ENCODE assay signal across 8 cellular contexts in the genomic region with DNA sequence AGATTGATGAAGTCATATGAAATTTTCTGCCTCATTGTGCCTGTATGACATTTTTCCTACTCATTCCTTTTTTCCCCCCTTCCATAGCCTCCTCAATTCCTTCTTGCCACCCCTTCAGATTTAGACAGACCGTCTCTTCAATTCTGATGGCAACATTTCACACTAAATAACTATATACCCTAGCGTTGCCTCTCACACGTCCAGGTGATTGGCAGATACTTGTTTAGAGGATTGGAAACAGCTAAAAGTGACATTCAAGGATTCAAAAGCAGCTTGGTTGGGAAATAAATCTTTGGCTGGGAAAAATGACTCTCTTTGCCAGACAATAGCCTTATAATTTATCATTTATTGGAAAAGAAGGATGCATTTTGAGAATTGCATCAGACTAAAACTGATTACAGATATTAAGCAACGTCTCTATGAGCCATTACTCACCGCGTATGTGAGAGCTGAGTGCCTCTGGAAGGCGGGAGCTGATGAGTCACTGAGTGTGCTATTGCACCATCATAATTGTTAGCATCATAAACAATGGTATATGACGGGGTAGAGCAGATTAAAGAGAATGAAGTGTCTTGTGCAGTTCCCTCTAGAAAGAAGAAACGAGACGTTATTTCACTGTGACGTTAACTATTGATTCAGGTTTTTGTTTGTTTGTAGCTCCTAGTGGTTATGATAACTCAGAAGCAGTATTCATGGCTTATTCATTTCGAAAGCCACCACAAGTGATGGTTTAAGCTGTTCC.
DNase-seq lines count a peak whose midpoint lies in the region; ATAC-seq and TF ChIP-seq lines count a peak whose summit lies in the region.

No MANE protein-coding gene starts in this region.

- 55% methylated on average over 12 of the region's 12 CpGs for WGBS in hepatocyte (ENCODE audit: low lambda C conversion rate, missing lambda C conversion rate)

- H3K79me2 ChIP-seq in hepatocyte: no peaks in the 10 kb centered on the region

- no peak for ATAC-seq in HG03354 (IDR thresholded peaks at IDR 0.05; ENCODE audit: poor library complexity, severe bottlenecking, unreplicated experiment)
- ATAC-seq in GM18870 (IDR thresholded peaks at IDR 0.05; ENCODE audit: unreplicated experiment): no peak

- H3K9me3 ChIP-seq in SK-N-MC (ENCODE audit: low read depth, low read length) (no peaks in the 10 kb centered on the region), hepatocyte (ENCODE audit: low read depth) (no peaks in the 10 kb centered on the region)

- TF ChIP-seq CTCF in AG04449 (IDR thresholded peaks at IDR 0.05; ENCODE audit: insufficient read depth, low read length, missing control alignments) (no peak), HFF-Myc (IDR thresholded peaks at IDR 0.05; ENCODE audit: low read depth, low read length, missing control alignments) (no peak), hepatocyte (IDR thresholded peaks at IDR 0.05; ENCODE audit: poor library complexity) (no peak)

- H4K20me1 ChIP-seq in hepatocyte (ENCODE audit: insufficient read depth, poor library complexity, severe bottlenecking): no peaks in the 10 kb centered on the region

- peak overlapping the region; percentile 39 for H3K4me2 ChIP-seq in hepatocyte

- H3K27ac ChIP-seq in SK-N-MC (no peak overlapping the region), hepatocyte (peak overlapping the region; percentile 71)

- H3K36me3 ChIP-seq in SK-N-MC (ENCODE audit: insufficient read depth, low read length) (no peaks in the 10 kb centered on the region), hepatocyte (replicated peaks; ENCODE audit: insufficient read depth, low read depth) (no peaks in the 10 kb centered on the region)

- H2AFZ ChIP-seq in hepatocyte: no peak overlapping the region

- H3K9ac ChIP-seq in SK-N-MC (ENCODE audit: insufficient read length): no peak overlapping the region

- POLR2A ChIA-PET in AG04449 (lab: Yijun Ruan, JAX): no interaction called here

- DNase-seq in AG04449 (ENCODE audit: low read depth, low spot score) (peak; percentile 94), HFF-Myc (ENCODE audit: extremely low read depth, low read depth) (peak; percentile 82), SK-N-MC (ENCODE audit: low read depth, low spot score) (peak; percentile 44), hepatocyte (ENCODE audit: low spot score) (peak; percentile 86), NCI-H2171 treated with DMSO at 0.1 percent for 48 hours (lab: John Stamatoyannopoulos, UW) (no peak), DMS 273 (lab: John Stamatoyannopoulos, UW; ENCODE audit: unreplicated experiment) (no peak)

- H3K27me3 ChIP-seq in hepatocyte: no peaks in the 10 kb centered on the region

- H3K9me2 ChIP-seq in hepatocyte (replicated peaks; ENCODE audit: insufficient read depth): no peaks in the 10 kb centered on the region

- CTCF ChIA-PET in AG04449 (lab: Yijun Ruan, JAX): interaction anchor here (1.4 to 2.7 kb wide), 2 partner anchors 11 to 248 kb away, joined by 3 to 5 read pairs; no protein-coding TSS in a partner anchor

- H3K4me1 ChIP-seq in hepatocyte (ENCODE audit: insufficient read depth): peaks cover 5% of the 10 kb centered on the region

- H3K4me3 ChIP-seq in AG04449 (ENCODE audit: low read depth, low read length): no peak overlapping the region
- no peak overlapping the region for H3K4me3 ChIP-seq in HFF-Myc (replicated peaks; ENCODE audit: low read depth, low read length)
- H3K4me3 ChIP-seq in SK-N-MC: no peak overlapping the region
- no peak overlapping the region for H3K4me3 ChIP-seq in hepatocyte

Comparison
In these comparisons a context has a peak if more than half of its experiments do, and no peak if none do; other contexts are left out.
1. DNase-seq: peak in AG04449 (single experiment), HFF-Myc (single experiment), SK-N-MC (single experiment) and hepatocyte (single experiment); none in NCI-H2171 treated with DMSO at 0.1 percent for 48 hours (single experiment) and DMS 273 (single experiment).